ENCODE assay signal across 10 cellular contexts in the genomic region with DNA sequence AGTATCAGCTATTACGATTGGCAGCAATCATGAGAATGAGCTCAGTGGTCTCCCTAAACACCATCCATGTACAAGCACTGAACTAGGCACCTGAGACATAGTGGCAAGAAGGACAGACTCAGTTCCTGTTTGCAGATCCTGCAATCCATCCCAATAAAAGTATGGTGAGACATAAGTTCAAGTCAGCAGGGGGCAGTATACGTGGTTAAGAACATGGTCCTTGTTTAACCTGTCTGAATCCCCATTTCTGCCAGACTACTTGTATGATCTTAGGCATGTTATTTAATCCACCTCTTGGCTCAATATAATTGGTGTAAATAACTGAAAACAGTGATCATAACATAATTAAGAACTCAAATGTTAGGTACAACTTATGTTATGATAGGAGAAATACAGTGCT. TPM values are rescaled to one million over a fixed set of nuclear protein-coding genes. Genes with fewer than 3 reads are reported as not detected.
DNase-seq lines count a peak whose midpoint lies in the region; ATAC-seq and TF ChIP-seq lines count a peak whose summit lies in the region.
"Had no signal": no experiment of that assay in that cellular context is flagged by ENCODE, and none has a peak within 500 bp of the region (broad histone marks: within the 10 kb centered on the region; RNA-seq: fewer than 3 reads in every experiment).

No MANE protein-coding gene starts in this region.

- no peaks in the 10 kb centered on the region for H3K79me1 ChIP-seq in H9 (ENCODE audit: insufficient read depth, low read depth, low read length, poor library complexity, severe bottlenecking)

- H3K4me3 Mint-ChIP-seq in CD8-positive, alpha-beta T cell = no peak overlapping the region
- H3K4me3 Mint-ChIP-seq in H9 = no peak overlapping the region

- no peak overlapping the region for H2BK5ac ChIP-seq in H9 (ENCODE audit: insufficient read length, low read length)

- no peak overlapping the region for H3K4me3 ChIP-seq in CD8-positive, alpha-beta T cell (ENCODE audit: low read depth, low read length)
- H3K4me3 ChIP-seq: SK-N-MC had no signal

- intact Hi-C loops in CD8-positive, alpha-beta T cell (cut with DNase I, micrococcal nuclease) = no loop called here

- no peak overlapping the region for H2AK5ac ChIP-seq in H9 (ENCODE audit: insufficient read length, low read length)

- H3K79me2 ChIP-seq in H9 (ENCODE audit: insufficient read depth, low read length) = no peaks in the 10 kb centered on the region

- no peaks in the 10 kb centered on the region for H3K36me3 ChIP-seq in CD8-positive, alpha-beta T cell (ENCODE audit: insufficient read depth, low read length)

- no peaks in the 10 kb centered on the region for H3K4me1 Mint-ChIP-seq in CD8-positive, alpha-beta T cell (ENCODE audit: low read depth)
- peaks cover 13 to 14% of the 10 kb centered on the region in 2 experiments for H3K4me1 Mint-ChIP-seq in H9

- H3K4me1 ChIP-seq in CD8-positive, alpha-beta T cell (ENCODE audit: insufficient read depth, low read length) = no peaks in the 10 kb centered on the region
- H3K4me1 ChIP-seq in H9 (ENCODE audit: insufficient read depth, low read length) = no peaks in the 10 kb centered on the region

- no peak overlapping the region for H3K18ac ChIP-seq in H9 (ENCODE audit: insufficient read length, low read depth, low read length)

- WGBS in H9 (ENCODE audit: extremely low coverage, insufficient read length, low lambda C conversion rate) = no CpG with 5 or more reads among the region's 2 CpGs

- no peak for ATAC-seq in CD8-positive, alpha-beta T cell
- ATAC-seq in SK-N-SH treated with all-trans-retinoic acid at 6 μM for 48 hours (peak; percentile 62), GM19328 (IDR thresholded peaks at IDR 0.05; ENCODE audit: unreplicated experiment) (no peak), GM19035 (IDR thresholded peaks at IDR 0.05; ENCODE audit: unreplicated experiment) (no peak)

- H4K91ac ChIP-seq in H9 (ENCODE audit: insufficient read length, low read depth, low read length) = no peak overlapping the region

- H3T11ph ChIP-seq in H9 (ENCODE audit: low read length) = no peak overlapping the region

- H3K27ac ChIP-seq in CD8-positive, alpha-beta T cell (ENCODE audit: low read depth, low read length) = no peak overlapping the region
- H3K27ac ChIP-seq in H9 (ENCODE audit: insufficient read length, low read depth, low read length) = no peak overlapping the region
- H3K27ac ChIP-seq: SK-N-MC had no signal

- H2BK20ac ChIP-seq in H9 (ENCODE audit: low read depth, low read length, poor library complexity, severe bottlenecking) = no peak overlapping the region

- POLR2A ChIA-PET in CD8-positive, alpha-beta T cell (lab: Charles Lee) = no interaction called here

- no peak for DNase-seq in CD8-positive, alpha-beta T cell
- peak; percentile 27 for DNase-seq in H9
- DNase-seq in iPS DF 19.7 (ENCODE audit: low read depth, low spot score) = peak; percentile 17
- DNase-seq in hippocampal formation (lab: John Stamatoyannopoulos, UW) = no peak
- DNase-seq in effector CD4-positive, alpha-beta T cell = no peak
- DNase-seq: central memory CD4-positive, alpha-beta T cell had no signal

- TF ChIP-seq CTCF in CD8-positive, alpha-beta T cell (IDR thresholded peaks at IDR 0.05) = no peak
- TF ChIP-seq CTCF in H9 (conservative IDR thresholded peaks at IDR 0.05) = peak; percentile 56

- CTCF ChIA-PET in CD8-positive, alpha-beta T cell (lab: Charles Lee) = interaction anchor here (1.3 to 2.4 kb wide), 2 partner anchors 9 to 288 kb away, joined by 5 to 7 read pairs; no protein-coding TSS in a partner anchor

- H2AFZ ChIP-seq in H9 (ENCODE audit: low read length) = no peak overlapping the region

- no peaks in the 10 kb centered on the region for H3K27me3 ChIP-seq in CD8-positive, alpha-beta T cell (ENCODE audit: insufficient read depth, low read length)
- H3K27me3 ChIP-seq in H9 (ENCODE audit: insufficient read depth, low read length) = no peaks in the 10 kb centered on the region

- no peak overlapping the region for H4K8ac ChIP-seq in H9 (replicated peaks; ENCODE audit: insufficient read length, low read depth, low read length)

- H3K9ac ChIP-seq in H9 (ENCODE audit: extremely low read depth, insufficient read length, low read length) = no peak overlapping the region

- no peak overlapping the region for H2BK12ac ChIP-seq in H9 (ENCODE audit: insufficient read length, low read depth, low read length)

- H3K27me3 Mint-ChIP-seq in CD8-positive, alpha-beta T cell (ENCODE audit: low read depth) = no peaks in the 10 kb centered on the region
- no peaks in the 10 kb centered on the region for H3K27me3 Mint-ChIP-seq in H9 (ENCODE audit: low read depth)

- H3K23ac ChIP-seq in H9 (ENCODE audit: insufficient read length, low read depth, low read length) = no peak overlapping the region

- no peak overlapping the region for H3K4me2 ChIP-seq in H9 (ENCODE audit: insufficient read depth, insufficient read length, low read length)

- H3K27ac Mint-ChIP-seq in CD8-positive, alpha-beta T cell = peak overlapping the region; percentile 24
- peak overlapping the region in 1 of 3 experiments; percentile 25; a peak in 2 of 7 replicates for H3K27ac Mint-ChIP-seq in H9

- H3K14ac ChIP-seq in H9 (ENCODE audit: insufficient read depth, low read length) = no peak overlapping the region

- no peak overlapping the region for H3K56ac ChIP-seq in H9 (ENCODE audit: insufficient read length, low read depth, low read length)

- H4K5ac ChIP-seq in H9 (ENCODE audit: insufficient read length, low read depth, low read length) = no peak overlapping the region

- no peak overlapping the region for H2BK15ac ChIP-seq in H9 (ENCODE audit: low read depth, low read length)

- peaks cover 18% of the 10 kb centered on the region for H3K36me3 Mint-ChIP-seq in CD8-positive, alpha-beta T cell
- H3K36me3 Mint-ChIP-seq in H9 (ENCODE audit: insufficient read depth in 1 of 3, low read depth in 3 of 3) = peaks cover 42 to 56% (median 56%) of the 10 kb centered on the region in 3 experiments

- H3K4ac ChIP-seq in H9 (ENCODE audit: low read depth, low read length) = no peak overlapping the region

- H3K9me3 Mint-ChIP-seq in CD8-positive, alpha-beta T cell = peaks cover 12% of the 10 kb centered on the region
- peaks cover 19 to 26% of the 10 kb centered on the region in 2 experiments for H3K9me3 Mint-ChIP-seq in H9

- no peaks in the 10 kb centered on the region for H3K23me2 ChIP-seq in H9 (ENCODE audit: insufficient read length, low read depth, low read length, poor library complexity, severe bottlenecking)

- no peak overlapping the region for H2BK120ac ChIP-seq in H9 (ENCODE audit: low read depth, low read length, poor library complexity, severe bottlenecking)

- no peaks in the 10 kb centered on the region for H4K20me1 ChIP-seq in H9 (ENCODE audit: control insufficient read depth, insufficient read depth, insufficient read length)

- no peaks in the 10 kb centered on the region for H3K9me3 ChIP-seq in CD8-positive, alpha-beta T cell (ENCODE audit: low read length)
- no peaks in the 10 kb centered on the region for H3K9me3 ChIP-seq in H9 (ENCODE audit: control insufficient read depth, low read depth, low read length)

TF ChIP-seq in SK-N-SH treated with all-trans-retinoic acid at 6 μM for 48 hours, 23 proteins besides CTCF, POLR2A, EP300 and RAD21 (continues in another document):
- TF ChIP-seq ISL1 (CRISPR knock-in tag; IDR thresholded peaks at IDR 0.05) (no peak), GLIS3 (CRISPR knock-in tag; IDR thresholded peaks at IDR 0.05) (no peak), ZNF70 (CRISPR knock-in tag; IDR thresholded peaks at IDR 0.05) (no peak), ZFP30 (CRISPR knock-in tag; IDR thresholded peaks at IDR 0.05) (no peak), ZNF8 (CRISPR knock-in tag; IDR thresholded peaks at IDR 0.05) (no peak), ZC3H10 (CRISPR knock-in tag; IDR thresholded peaks at IDR 0.05) (no peak), ZNF565 (CRISPR knock-in tag; conservative IDR thresholded peaks at IDR 0.05; ENCODE audit: low read depth) (no peak), ZFP3 (CRISPR knock-in tag; IDR thresholded peaks at IDR 0.05) (no peak), ESRRG (CRISPR knock-in tag; IDR thresholded peaks at IDR 0.05) (no peak), BACH2 (CRISPR knock-in tag; IDR thresholded peaks at IDR 0.05; ENCODE audit: borderline replicate concordance) (no peak), PPARA (CRISPR knock-in tag; IDR thresholded peaks at IDR 0.05; ENCODE audit: borderline replicate concordance) (no peak), TOX (CRISPR knock-in tag; IDR thresholded peaks at IDR 0.05; ENCODE audit: borderline replicate concordance) (no peak), CSDC2 (CRISPR knock-in tag; IDR thresholded peaks at IDR 0.05) (no peak), TCF4 (CRISPR knock-in tag; IDR thresholded peaks at IDR 0.05; ENCODE audit: borderline replicate concordance) (no peak), ARNTL (CRISPR knock-in tag; IDR thresholded peaks at IDR 0.05; ENCODE audit: borderline replicate concordance, low read depth) (no peak), CSRNP3 (CRISPR knock-in tag; IDR thresholded peaks at IDR 0.05) (no peak), RARB (CRISPR knock-in tag; IDR thresholded peaks at IDR 0.05) (no peak), OSR1 (CRISPR knock-in tag; IDR thresholded peaks at IDR 0.05) (no peak)

RNA-seq across cellular contexts. Expression of gene PNISR, which starts 33.2 kb away (rescaled TPM):
- total RNA-seq in CD8-positive, alpha-beta T cell = 100 to 1,000 TPM; 287 to 316 TPM
- total RNA-seq in H9 (2021) = 127 and 134 TPM in 2 replicates

RNA-seq across cellular contexts. Expression of gene USP45, which starts 56.9 kb away (rescaled TPM):
- total RNA-seq in CD8-positive, alpha-beta T cell = 10 to 100 TPM in 1 of 2 experiments, 1 to 10 TPM in 1; 9.5 to 11.7 TPM
- 15.9 and 17.0 TPM in 2 replicates for total RNA-seq in H9 (2021)

Comparison
In these comparisons a context has a peak if more than half of its experiments do, and no peak if none do; other contexts are left out.
1. DNase-seq: peak in H9 (single experiment) and iPS DF 19.7 (single experiment); none in CD8-positive, alpha-beta T cell (0 of 7), hippocampal formation (0 of 2) and effector CD4-positive, alpha-beta T cell (single experiment).